In genomic region chr12:103783744-103784664, GRCh38 we compare ENCODE assay signal across 20 cellular contexts. TPM values are rescaled to one million over a fixed set of nuclear protein-coding genes. Genes with fewer than 3 reads are reported as not detected.
DNase-seq lines count a peak whose midpoint lies in the region; ATAC-seq and TF ChIP-seq lines count a peak whose summit lies in the region.
"Had no signal": no experiment of that assay in that cellular context is flagged by ENCODE, and none has a peak within 500 bp of the region (broad histone marks: within the 10 kb centered on the region; RNA-seq: fewer than 3 reads in every experiment).

No MANE protein-coding gene starts in this region.

- peaks cover 3 to 52% (median 39%) of the 10 kb centered on the region in 5 donors for H3K36me3 Mint-ChIP-seq in naive thymus-derived CD4-positive, alpha-beta T cell

- CTCF ChIA-PET in naive thymus-derived CD4-positive, alpha-beta T cell (lab: Charles Lee): no interaction called here

- H3K27me3 ChIP-seq in heart right ventricle: no peaks in the 10 kb centered on the region
- no peaks in the 10 kb centered on the region for H3K27me3 ChIP-seq in colonic mucosa
- H3K27me3 ChIP-seq in transverse colon: no peaks in the 10 kb centered on the region
- no peaks in the 10 kb centered on the region for H3K27me3 ChIP-seq in naive thymus-derived CD4-positive, alpha-beta T cell (ENCODE audit: control insufficient read depth in 2 of 2, insufficient read depth in 2 of 2, low read length in 2 of 2)

- peak in 1 of 2 donors; percentile 11 for DNase-seq in heart right ventricle
- DNase-seq in Right ventricle myocardium inferior (ENCODE audit: missing footprints): no peak
- peak; percentile 68 for DNase-seq in colonic mucosa
- DNase-seq in mucosa of gallbladder (ENCODE audit: low spot score): peak; percentile 41
- peak; percentile 46 for DNase-seq in transverse colon
- no peak for DNase-seq in SIG-M5 (lab: John Stamatoyannopoulos, UW)
- no peak for DNase-seq in naive thymus-derived CD4-positive, alpha-beta T cell
- DNase-seq: activated CD4-positive, CD25-positive, alpha-beta regulatory T cell treated with anti-CD3 and anti-CD28 coated beads, Interleukin-2, amount 50 U/mL, for 72 hours; Caco-2; endodermal cell; hippocampal formation; Karpas-422; kidney glomerular epithelial cell; naive B cell; NCI-H2227 treated with DMSO at 0.1 percent for 48 hours; retina; SHP77; T-helper 2 cell had no signal

- H3K27ac Mint-ChIP-seq in naive thymus-derived CD4-positive, alpha-beta T cell: peak overlapping the region in 1 of 9 donors; percentile 81
- H3K27ac Mint-ChIP-seq: endodermal cell had no signal

- H3K9me3 ChIP-seq in heart right ventricle (no peaks in the 10 kb centered on the region), colonic mucosa (no peaks in the 10 kb centered on the region), transverse colon (no peaks in the 10 kb centered on the region)
- H3K9me3 ChIP-seq in naive thymus-derived CD4-positive, alpha-beta T cell (ENCODE audit: control insufficient read depth in 2 of 3, low read length in 3 of 3): no peaks in the 10 kb centered on the region
- H3K9me3 ChIP-seq: Caco-2 had no signal

- in situ Hi-C loops in transverse colon (cut with MboI; ENCODE audit: low pct_ligation_motif_present in 1 of 4, low pct_unique_long_range_greater_than_20kb in 1 of 4, low sequenced_read_pairs in 3 of 4): no loop called here

- H3K9ac ChIP-seq in colonic mucosa (ENCODE audit: low read depth in 2 of 2, low read length in 2 of 2): no peak overlapping the region

- H3K9me3 Mint-ChIP-seq in naive thymus-derived CD4-positive, alpha-beta T cell: peaks cover 0 to 1% (median 0%) of the 10 kb centered on the region in 11 donors
- H3K9me3 Mint-ChIP-seq: central memory CD8-positive, alpha-beta T cell; endodermal cell had no signal

- no peaks in the 10 kb centered on the region for H3K27me3 Mint-ChIP-seq in naive thymus-derived CD4-positive, alpha-beta T cell
- H3K27me3 Mint-ChIP-seq: central memory CD8-positive, alpha-beta T cell; naive B cell had no signal

- TF ChIP-seq EP300 in transverse colon (IDR thresholded peaks at IDR 0.05; ENCODE audit: low read depth): no peak

- H3K36me3 ChIP-seq in heart right ventricle: peaks cover 0 to 50% (median 0%) of the 10 kb centered on the region in 9 donors
- no peaks in the 10 kb centered on the region for H3K36me3 ChIP-seq in colonic mucosa
- H3K36me3 ChIP-seq in transverse colon: peaks cover 0 to 10% (median 0%) of the 10 kb centered on the region in 4 donors
- H3K36me3 ChIP-seq in naive thymus-derived CD4-positive, alpha-beta T cell (ENCODE audit: control insufficient read depth in 2 of 3, insufficient read depth in 3 of 3, low read length in 3 of 3): peaks cover 0 to 24% (median 0%) of the 10 kb centered on the region in 3 experiments

- 70 to 83% methylated on average over 5 of the region's 5 CpGs for WGBS in heart right ventricle, 2 donors
- 69 to 90% methylated on average over 2 to 5 of the region's 5 CpGs for WGBS in transverse colon (ENCODE audit: low coverage in 1 of 2), 2 donors

- intact Hi-C loops in heart right ventricle (cut with DNase I) (no loop called here), Right ventricle myocardium inferior (cut with DNase I) (no loop called here), colonic mucosa (cut with DNase I) (no loop called here), transverse colon (cut with DNase I; ENCODE audit: low total_unique reads) (loop anchor here (2.0 kb wide), 1 partner anchor 47 kb away; no protein-coding TSS in a partner anchor)
- intact Hi-C loops in naive thymus-derived CD4-positive, alpha-beta T cell (cut with micrococcal nuclease): no loop called here

- H3K27ac ChIP-seq in heart right ventricle: no peak overlapping the region
- peak overlapping the region; percentile 25 for H3K27ac ChIP-seq in colonic mucosa
- peak overlapping the region in 3 of 4 donors; percentile 44 to 58 (median 51) for H3K27ac ChIP-seq in transverse colon
- H3K27ac ChIP-seq in naive thymus-derived CD4-positive, alpha-beta T cell (ENCODE audit: low read depth, low read length): no peak overlapping the region

- POLR2A ChIA-PET in naive thymus-derived CD4-positive, alpha-beta T cell (lab: Charles Lee): no interaction called here

- ATAC-seq in heart right ventricle: peak in 6 of 8 donors; percentile 7 to 67 (median 44)
- no peak for ATAC-seq in Right ventricle myocardium inferior
- no peak for ATAC-seq in HG03039 (IDR thresholded peaks at IDR 0.05; ENCODE audit: unreplicated experiment)
- no peak for ATAC-seq in naive thymus-derived CD4-positive, alpha-beta T cell

- peak in 3 of 9 donors; percentile 20 to 41 (median 34) for TF ChIP-seq CTCF in heart right ventricle (IDR thresholded peaks at IDR 0.05)
- peak; percentile 33 for TF ChIP-seq CTCF in colonic mucosa (IDR thresholded peaks at IDR 0.05)
- peak in 3 of 5 experiments; percentile 14 to 56 (median 35) for TF ChIP-seq CTCF in transverse colon (IDR thresholded peaks at IDR 0.05)

- H3K4me1 ChIP-seq in heart right ventricle: peaks cover 0 to 7% (median 0%) of the 10 kb centered on the region in 9 donors
- no peaks in the 10 kb centered on the region for H3K4me1 ChIP-seq in colonic mucosa
- H3K4me1 ChIP-seq in transverse colon: peaks cover 0 to 16% (median 0%) of the 10 kb centered on the region in 4 donors
- no peaks in the 10 kb centered on the region for H3K4me1 ChIP-seq in naive thymus-derived CD4-positive, alpha-beta T cell (ENCODE audit: control insufficient read depth in 2 of 2, insufficient read depth in 2 of 2, low read length in 2 of 2)

- H3K4me3 ChIP-seq in heart right ventricle (no peak overlapping the region), colonic mucosa (no peak overlapping the region), transverse colon (no peak overlapping the region)
- no peak overlapping the region for H3K4me3 ChIP-seq in naive thymus-derived CD4-positive, alpha-beta T cell (ENCODE audit: low read length)

- no peak overlapping the region for H3K4me3 Mint-ChIP-seq in naive thymus-derived CD4-positive, alpha-beta T cell
- H3K4me3 Mint-ChIP-seq: central memory CD8-positive, alpha-beta T cell; endodermal cell; naive B cell had no signal

- TF ChIP-seq POLR2A in transverse colon (IDR thresholded peaks at IDR 0.05): no peak

- no peaks in the 10 kb centered on the region for H3K4me1 Mint-ChIP-seq in naive thymus-derived CD4-positive, alpha-beta T cell
- H3K4me1 Mint-ChIP-seq: central memory CD8-positive, alpha-beta T cell; naive B cell had no signal

RNA-seq across cellular contexts. Expression of gene NT5DC3, which starts 57.0 kb away (rescaled TPM):
- total RNA-seq in heart right ventricle: 1 to 10 TPM; 2.5 to 4.9 (median 3.8) TPM
- 1 to 10 TPM; 1.0 to 2.3 TPM for polyA plus RNA-seq in heart right ventricle
- total RNA-seq in Right ventricle myocardium inferior: 3.1 TPM
- total RNA-seq in colonic mucosa: 10 to 100 TPM; 10.0 to 22.6 TPM
- 17.0 TPM for total RNA-seq in mucosa of gallbladder
- 10 to 100 TPM; 24.3 to 71.4 (median 54.8) TPM for total RNA-seq in transverse colon
- total RNA-seq in naive thymus-derived CD4-positive, alpha-beta T cell: 1 to 10 TPM; 3.9 to 5.0 (median 4.5) TPM
- polyA plus RNA-seq in naive thymus-derived CD4-positive, alpha-beta T cell: 1 to 10 TPM in 1 of 2 donors, under 1 TPM in 1; 0.99 to 1.6 TPM

Comparison
In these comparisons a context has a peak if more than half of its experiments do, and no peak if none do; other contexts are left out.
1. ATAC-seq: peak in heart right ventricle (6 of 8); none in Right ventricle myocardium inferior (single experiment), HG03039 (single experiment) and naive thymus-derived CD4-positive, alpha-beta T cell (single experiment).
2. DNase-seq: peak in colonic mucosa (single experiment), mucosa of gallbladder (single experiment) and transverse colon (single experiment); none in Right ventricle myocardium inferior (single experiment), SIG-M5 (single experiment) and naive thymus-derived CD4-positive, alpha-beta T cell (0 of 9).
3. H3K27ac ChIP-seq: peak in colonic mucosa (single experiment) and transverse colon (3 of 4); none in heart right ventricle (0 of 10) and naive thymus-derived CD4-positive, alpha-beta T cell (single experiment).